In genomic region chr7:118629898-118630469, GRCh38 we compare ENCODE assay signal across 21 cellular contexts.
"Had no signal": no experiment of that assay in that cellular context is flagged by ENCODE, and none has a peak within 500 bp of the region (broad histone marks: within the 10 kb centered on the region; RNA-seq: fewer than 3 reads in every experiment).

No MANE protein-coding gene starts in this region.

- H3K36me3 Mint-ChIP-seq: stimulated activated naive B cell treated with anti-CD40 and anti-IgM and Interleukin-4, amounts not matched to agents 10 μg/mL and 1 μg/mL and 100 μg/mL, for 72 hours had no signal

- H3K4me1 Mint-ChIP-seq: naive B cell; nephron; stimulated activated naive B cell treated with anti-CD40 and anti-IgM and Interleukin-4, amounts not matched to agents 10 μg/mL and 1 μg/mL and 100 μg/mL, for 72 hours; stimulated activated naive CD8-positive, alpha-beta T cell treated with anti-CD3 and anti-CD28 coated beads, Interleukin-15, amount 100 ng/mL, for 72 hours had no signal

- H3K9me3 Mint-ChIP-seq: nephron had no signal

- H3K36me3 ChIP-seq: esophagus squamous epithelium, gastroesophageal sphincter, sigmoid colon, thoracic aorta, transverse colon had no signal

- H3K27ac Mint-ChIP-seq: dendritic cell treated with granulocyte-macrophage colony-stimulating factor and Interleukin-4, amounts not matched to agents 40 ng/mL and 50 ng/mL, for 4 days; effector memory CD8-positive, alpha-beta T cell; naive B cell; nephron; stimulated activated naive B cell treated with anti-CD40 and anti-IgM and Interleukin-4, amounts not matched to agents 10 μg/mL and 1 μg/mL and 100 μg/mL, for 72 hours; stimulated activated naive CD8-positive, alpha-beta T cell treated with anti-CD3 and anti-CD28 coated beads, Interleukin-15, amount 100 ng/mL, for 72 hours had no signal

- H3K27me3 ChIP-seq: esophagus squamous epithelium, gastroesophageal sphincter, sigmoid colon, transverse colon had no signal

- H3K4me3 Mint-ChIP-seq: dendritic cell treated with granulocyte-macrophage colony-stimulating factor and Interleukin-4, amounts not matched to agents 40 ng/mL and 50 ng/mL, for 4 days; effector memory CD8-positive, alpha-beta T cell; naive B cell; nephron; stimulated activated naive B cell treated with anti-CD40 and anti-IgM and Interleukin-4, amounts not matched to agents 10 μg/mL and 1 μg/mL and 100 μg/mL, for 72 hours; stimulated activated naive CD8-positive, alpha-beta T cell treated with anti-CD3 and anti-CD28 coated beads, Interleukin-15, amount 100 ng/mL, for 72 hours had no signal

- H3K4me1 ChIP-seq: esophagus squamous epithelium, gastroesophageal sphincter, sigmoid colon, transverse colon had no signal

- H3K4me3 ChIP-seq: esophagus squamous epithelium, gastroesophageal sphincter, lung, sigmoid colon, skin epidermis, thoracic aorta, transverse colon had no signal

- H3K9me3 ChIP-seq: esophagus squamous epithelium, sigmoid colon, thoracic aorta, transverse colon had no signal

- DNase-seq: effector memory CD8-positive, alpha-beta T cell; esophagus squamous epithelium; foreskin fibroblast; glutamatergic neuron; left colon; left ventricle myocardium superior; mesenchymal stem cell; naive B cell; posterior cingulate gyrus; sigmoid colon; stimulated activated CD4-positive, alpha-beta T cell treated with anti-CD3 and anti-CD28 coated beads, Interleukin-2, amount 100 ng/mL, for 24 hours; stimulated activated CD4-positive, alpha-beta T cell treated with anti-CD3 and anti-CD28 coated beads, Interleukin-4, amount 100 ng/mL, for 4 hours; stimulated activated naive B cell treated with anti-CD40 and anti-IgM and Interleukin-4, amounts not matched to agents 10 μg/mL and 1 μg/mL and 100 μg/mL, for 72 hours; stimulated activated naive CD8-positive, alpha-beta T cell treated with anti-CD3 and anti-CD28 coated beads, Interleukin-15, amount 100 ng/mL, for 72 hours; transverse colon had no signal

- H3K27ac ChIP-seq: esophagus squamous epithelium, gastroesophageal sphincter, sigmoid colon, skin epidermis, thoracic aorta, transverse colon had no signal

- H3K27me3 Mint-ChIP-seq: dendritic cell treated with granulocyte-macrophage colony-stimulating factor and Interleukin-4, amounts not matched to agents 40 ng/mL and 50 ng/mL, for 4 days; effector memory CD8-positive, alpha-beta T cell; stimulated activated naive B cell treated with anti-CD40 and anti-IgM and Interleukin-4, amounts not matched to agents 10 μg/mL and 1 μg/mL and 100 μg/mL, for 72 hours; stimulated activated naive CD8-positive, alpha-beta T cell treated with anti-CD3 and anti-CD28 coated beads, Interleukin-15, amount 100 ng/mL, for 72 hours had no signal
